ENCODE assay signal across 9 cellular contexts in the genomic region with DNA sequence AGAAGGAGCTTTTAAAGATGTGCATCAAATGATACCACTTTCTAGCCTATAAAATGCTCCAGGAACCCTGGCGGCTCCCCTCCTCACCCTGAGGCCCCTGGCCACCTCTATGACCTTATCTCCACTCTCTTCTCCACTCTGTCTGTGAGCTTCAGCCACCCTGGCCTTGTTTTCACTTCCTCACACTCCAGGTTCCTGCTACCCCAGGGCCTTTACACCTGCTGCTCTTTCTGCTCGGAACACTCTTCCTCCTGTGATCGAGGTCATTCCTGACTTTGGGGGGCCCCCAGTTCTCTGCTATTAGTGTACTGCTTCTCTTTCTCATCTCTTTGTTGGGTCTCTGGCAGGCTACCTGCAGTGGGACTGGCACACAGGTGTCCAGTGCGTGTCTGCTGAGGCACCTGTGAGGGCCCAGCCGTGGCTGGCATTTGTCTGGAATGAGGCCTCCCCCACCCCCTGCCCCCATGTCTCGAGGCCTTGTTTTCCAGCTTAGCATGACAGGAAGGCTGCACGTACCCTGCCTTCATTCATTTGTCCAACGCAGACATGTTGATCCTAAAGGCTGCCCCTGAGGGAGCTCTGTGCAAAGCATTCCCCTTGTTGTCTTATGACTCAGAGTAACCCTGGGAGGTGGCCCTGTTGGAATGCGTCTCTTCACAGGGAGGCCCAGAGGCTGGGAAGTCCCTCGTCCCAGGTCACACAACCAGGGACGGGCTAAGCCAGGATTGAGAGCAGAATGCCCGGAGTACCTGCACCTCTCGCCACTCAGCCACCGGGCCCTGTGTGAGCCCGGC. TPM values are rescaled to one million over a fixed set of nuclear protein-coding genes. Genes with fewer than 3 reads are reported as not detected.
A peak's percentile ranks its signal among the peaks of the same experiment; 100 is the strongest.
DNase-seq lines count a peak whose midpoint lies in the region; ATAC-seq, FAIRE-seq and TF ChIP-seq lines count a peak whose summit lies in the region.
"Had no signal": no experiment of that assay in that cellular context is flagged by ENCODE, and none has a peak within 500 bp of the region (broad histone marks: within the 10 kb centered on the region; RNA-seq: fewer than 3 reads in every experiment).

No MANE protein-coding gene starts in this region.

- peak; percentile 73 to 85 for DNase-seq in A549 (ENCODE audit: low read depth in 1 of 2, low spot score in 1 of 2)
- no peak for DNase-seq in GM12891 (ENCODE audit: insufficient read length, low spot score)
- DNase-seq in activated T-helper 1 cell treated with anti-CD3 and anti-CD28 coated beads, Interleukin-12 subunit alpha, Interleukin-12 subunit beta, Interleukin-2, Interleukin-4 antibody, amounts not matched to agents 30 ng/mL and 10 ng/mL and 1 ng/mL, durations not matched to agents 14 hours and 24 hours and 36 hours (ENCODE audit: low spot score), result no peak
- peak; percentile 15 for DNase-seq in iPS-NIHi11 (ENCODE audit: low spot score)
- no peak for DNase-seq in NCI-H1417 treated with DMSO at 0.1 percent for 48 hours (lab: John Stamatoyannopoulos, UW)
- DNase-seq in NCI-H146 (lab: John Stamatoyannopoulos, UW), result no peak
- DNase-seq: activated gamma-delta T cell treated with Interleukin-2 at 50 U/mL for 16 hours had no signal

- intact Hi-C loops in activated T-helper 1 cell treated with anti-CD3 and anti-CD28 coated beads, Interleukin-12 subunit alpha, Interleukin-12 subunit beta, Interleukin-2, Interleukin-4 antibody, amounts not matched to agents 30 ng/mL and 10 ng/mL and 1 ng/mL, durations not matched to agents 14 hours and 24 hours and 36 hours (cut with micrococcal nuclease), result no loop called here

- FAIRE-seq in A549 (lab: Jason Lieb, UNC) (peak; percentile 82), GM12891 (lab: Jason Lieb, UNC) (no peak)

- H3K4me2 ChIP-seq in A549, result peak overlapping the region; percentile 97

- H3K36me3 Mint-ChIP-seq in activated T-helper 1 cell treated with anti-CD3 and anti-CD28 coated beads, Interleukin-12 subunit alpha, Interleukin-12 subunit beta, Interleukin-2, Interleukin-4 antibody, amounts not matched to agents 30 ng/mL and 10 ng/mL and 1 ng/mL, durations not matched to agents 14 hours and 24 hours and 36 hours (ENCODE audit: low read depth), result peaks cover 21% of the 10 kb centered on the region

- WGBS in A549 (ENCODE audit: missing lambda C conversion rate), result 21% methylated on average over 8 of the region's 15 CpGs

- peaks cover 33% of the 10 kb centered on the region for H3K4me1 ChIP-seq in A549

- ATAC-seq in A549 (peak; percentile 62 to 70), GM18520 (IDR thresholded peaks at IDR 0.05; ENCODE audit: unreplicated experiment) (no peak), GM19395 (IDR thresholded peaks at IDR 0.05; ENCODE audit: unreplicated experiment) (no peak)

- no peak for TF ChIP-seq CTCF in A549 (IDR thresholded peaks at IDR 0.05)

- no peak overlapping the region for H3K27ac Mint-ChIP-seq in activated T-helper 1 cell treated with anti-CD3 and anti-CD28 coated beads, Interleukin-12 subunit alpha, Interleukin-12 subunit beta, Interleukin-2, Interleukin-4 antibody, amounts not matched to agents 30 ng/mL and 10 ng/mL and 1 ng/mL, durations not matched to agents 14 hours and 24 hours and 36 hours

- H3K4me3 ChIP-seq in A549, result peak overlapping the region; percentile 32

- TF ChIP-seq RAD21 in A549 (conservative IDR thresholded peaks at IDR 0.05 in 1 of 2, IDR thresholded peaks at IDR 0.05 in 1 of 2), result no peak

- no peaks in the 10 kb centered on the region for H3K27me3 Mint-ChIP-seq in activated T-helper 1 cell treated with anti-CD3 and anti-CD28 coated beads, Interleukin-12 subunit alpha, Interleukin-12 subunit beta, Interleukin-2, Interleukin-4 antibody, amounts not matched to agents 30 ng/mL and 10 ng/mL and 1 ng/mL, durations not matched to agents 14 hours and 24 hours and 36 hours (ENCODE audit: insufficient read depth)

- H3K9me3 Mint-ChIP-seq in activated T-helper 1 cell treated with anti-CD3 and anti-CD28 coated beads, Interleukin-12 subunit alpha, Interleukin-12 subunit beta, Interleukin-2, Interleukin-4 antibody, amounts not matched to agents 30 ng/mL and 10 ng/mL and 1 ng/mL, durations not matched to agents 14 hours and 24 hours and 36 hours, result no peaks in the 10 kb centered on the region

- TF ChIP-seq POLR2A in A549 (IDR thresholded peaks at IDR 0.05; ENCODE audit: low read length), result no peak
- TF ChIP-seq POLR2A in GM12891 (IDR thresholded peaks at IDR 0.05; ENCODE audit: low read depth, low read length), result no peak

- CTCF ChIA-PET in A549 (lab: Yijun Ruan, JAX), result interaction anchor here (0.8 to 0.9 kb wide), 2 partner anchors 9 to 19 kb away, joined by 3 read pairs; no protein-coding TSS in a partner anchor

- H3K4me1 Mint-ChIP-seq in activated T-helper 1 cell treated with anti-CD3 and anti-CD28 coated beads, Interleukin-12 subunit alpha, Interleukin-12 subunit beta, Interleukin-2, Interleukin-4 antibody, amounts not matched to agents 30 ng/mL and 10 ng/mL and 1 ng/mL, durations not matched to agents 14 hours and 24 hours and 36 hours (ENCODE audit: low read depth), result peaks cover 32% of the 10 kb centered on the region

- peak overlapping the region; percentile 84 to 94 for H3K27ac ChIP-seq in A549

- peak overlapping the region; percentile 69 for H3K4me3 Mint-ChIP-seq in activated T-helper 1 cell treated with anti-CD3 and anti-CD28 coated beads, Interleukin-12 subunit alpha, Interleukin-12 subunit beta, Interleukin-2, Interleukin-4 antibody, amounts not matched to agents 30 ng/mL and 10 ng/mL and 1 ng/mL, durations not matched to agents 14 hours and 24 hours and 36 hours

- POLR2A ChIA-PET in A549 (lab: Yijun Ruan, JAX), result interaction anchor here (0.9 to 1.4 kb wide), 3 partner anchors 22 to 652 kb away, joined by 3 to 4 read pairs (median 4); a partner anchor contains a TSS

- no peak for TF ChIP-seq EP300 in A549 (IDR thresholded peaks at IDR 0.05)

- H3K9me3 ChIP-seq in A549, result no peaks in the 10 kb centered on the region

TF ChIP-seq in A549, 52 proteins besides CTCF, POLR2A, EP300 and RAD21 (continues in another document):
- no peak for TF ChIP-seq HOXB13 (CRISPR knock-in tag; IDR thresholded peaks at IDR 0.05; ENCODE audit: low read depth)

TF ChIP-seq in GM12891, 5 proteins besides CTCF, POLR2A, EP300 and RAD21:
- no peak for TF ChIP-seq POLR2AphosphoS5 (IDR thresholded peaks at IDR 0.05; ENCODE audit: low read depth, low read length)
- TF ChIP-seq SPI1 (IDR thresholded peaks at IDR 0.05; ENCODE audit: low read depth, low read length), result peak; percentile 32
TF ChIP-seq in GM12891: peak in this region for 1.

RNA-seq across cellular contexts. Expression of a gene that starts 2.3 kb away (rescaled TPM):
- polyA plus RNA-seq in A549 (2011; rRNA removed), result 27.5 and 35.5 TPM in 2 replicates
- polyA plus RNA-seq in A549 (2012; cell fraction: cytosol; rRNA removed), result 73.9 and 80.5 TPM in 2 replicates
- polyA plus RNA-seq in A549 (2012; cell fraction: nucleus; rRNA removed), result 33.7 and 39.6 TPM in 2 replicates
- polyA plus RNA-seq in A549 (2017; fragmentation: RNase III; extraction: RNeasy Plus Mini Kit Qiagen cat#74134 plus additional on column Dnase treatment), result 53.5 to 62.1 TPM (median 58.5 TPM) in 3 replicates
- 14.5 TPM in 2 replicates for polyA minus RNA-seq in A549 (2011; rRNA and poly(A)+ RNA removed)
- polyA plus RNA-seq in GM12891 (2012; ENCODE audit: low read depth, missing spikeins), result 75.3 TPM
- 45.3 and 50.2 TPM in 2 replicates for total RNA-seq in activated T-helper 1 cell treated with anti-CD3 and anti-CD28 coated beads, Interleukin-12 subunit alpha, Interleukin-12 subunit beta, Interleukin-2, Interleukin-4 antibody, amounts not matched to agents 30 ng/mL and 10 ng/mL and 1 ng/mL, durations not matched to agents 14 hours and 24 hours and 36 hours

RNA-seq across cellular contexts. Expression of a gene that starts 6.0 kb away (rescaled TPM):
- 28.1 and 30.5 TPM in 2 replicates for polyA plus RNA-seq in A549 (2011; rRNA removed)
- 51.9 and 54.3 TPM in 2 replicates for polyA plus RNA-seq in A549 (2012; cell fraction: cytosol; rRNA removed)
- 43.2 and 81.8 TPM in 2 replicates for polyA plus RNA-seq in A549 (2012; cell fraction: nucleus; rRNA removed)
- 50.6 to 56.1 TPM (median 54.9 TPM) in 3 replicates for polyA plus RNA-seq in A549 (2017; fragmentation: RNase III; extraction: RNeasy Plus Mini Kit Qiagen cat#74134 plus additional on column Dnase treatment)
- polyA minus RNA-seq in A549 (2011; rRNA and poly(A)+ RNA removed), result 6.4 and 7.5 TPM in 2 replicates
- polyA plus RNA-seq in GM12891 (2012; ENCODE audit: low read depth, missing spikeins), result 75.1 TPM
- total RNA-seq in activated T-helper 1 cell treated with anti-CD3 and anti-CD28 coated beads, Interleukin-12 subunit alpha, Interleukin-12 subunit beta, Interleukin-2, Interleukin-4 antibody, amounts not matched to agents 30 ng/mL and 10 ng/mL and 1 ng/mL, durations not matched to agents 14 hours and 24 hours and 36 hours, result 108 and 118 TPM in 2 replicates

RNA-seq across cellular contexts. Expression of a gene that starts 8.4 kb away (rescaled TPM):
- polyA plus RNA-seq in A549 (2011; rRNA removed) (2.3 TPM in 2 replicates), A549 (2017; fragmentation: RNase III; extraction: RNeasy Plus Mini Kit Qiagen cat#74134 plus additional on column Dnase treatment) (3.1 to 4.4 TPM (median 4.2 TPM) in 3 replicates)
- 4.0 and 6.2 TPM in 2 replicates for polyA plus RNA-seq in A549 (2012; cell fraction: cytosol; rRNA removed)
- 3.4 and 5.1 TPM in 2 replicates for polyA plus RNA-seq in A549 (2012; cell fraction: nucleus; rRNA removed)
- 2.0 and 3.0 TPM in 2 replicates for polyA minus RNA-seq in A549 (2011; rRNA and poly(A)+ RNA removed)
- 9.2 TPM for polyA plus RNA-seq in GM12891 (2012; ENCODE audit: low read depth, missing spikeins)
- 8.8 and 9.0 TPM in 2 replicates for total RNA-seq in activated T-helper 1 cell treated with anti-CD3 and anti-CD28 coated beads, Interleukin-12 subunit alpha, Interleukin-12 subunit beta, Interleukin-2, Interleukin-4 antibody, amounts not matched to agents 30 ng/mL and 10 ng/mL and 1 ng/mL, durations not matched to agents 14 hours and 24 hours and 36 hours

RNA-seq across cellular contexts. Expression of a gene that starts 23.0 kb away (rescaled TPM):
- polyA plus RNA-seq in A549 (2011; rRNA removed) (2.2 and 2.4 TPM in 2 replicates), A549 (2017; fragmentation: RNase III; extraction: RNeasy Plus Mini Kit Qiagen cat#74134 plus additional on column Dnase treatment) (3.9 to 5.5 TPM (median 5.1 TPM) in 3 replicates)
- 3.4 and 4.1 TPM in 2 replicates for polyA plus RNA-seq in A549 (2012; cell fraction: cytosol; rRNA removed)
- polyA plus RNA-seq in A549 (2012; cell fraction: nucleus; rRNA removed), result 17.0 and 18.9 TPM in 2 replicates
- 1.9 and 2.9 TPM in 2 replicates for polyA minus RNA-seq in A549 (2011; rRNA and poly(A)+ RNA removed)
- polyA plus RNA-seq in GM12891 (2012; ENCODE audit: low read depth, missing spikeins), result 1.3 TPM
- 6.6 and 7.4 TPM in 2 replicates for total RNA-seq in activated T-helper 1 cell treated with anti-CD3 and anti-CD28 coated beads, Interleukin-12 subunit alpha, Interleukin-12 subunit beta, Interleukin-2, Interleukin-4 antibody, amounts not matched to agents 30 ng/mL and 10 ng/mL and 1 ng/mL, durations not matched to agents 14 hours and 24 hours and 36 hours

RNA-seq across cellular contexts. Expression of a gene that starts 25.7 kb away (rescaled TPM):
- polyA plus RNA-seq in A549 (2011; rRNA removed) (9.5 and 10.6 TPM in 2 replicates), A549 (2017; fragmentation: RNase III; extraction: RNeasy Plus Mini Kit Qiagen cat#74134 plus additional on column Dnase treatment) (17.9 to 21.7 TPM (median 19.3 TPM) in 3 replicates)
- 21.5 and 28.7 TPM in 2 replicates for polyA plus RNA-seq in A549 (2012; cell fraction: cytosol; rRNA removed)
- 73.4 and 90.0 TPM in 2 replicates for polyA plus RNA-seq in A549 (2012; cell fraction: nucleus; rRNA removed)
- 4.8 and 5.5 TPM in 2 replicates for polyA minus RNA-seq in A549 (2011; rRNA and poly(A)+ RNA removed)
- 11.2 TPM for polyA plus RNA-seq in GM12891 (2012; ENCODE audit: low read depth, missing spikeins)
- 64.2 and 72.0 TPM in 2 replicates for total RNA-seq in activated T-helper 1 cell treated with anti-CD3 and anti-CD28 coated beads, Interleukin-12 subunit alpha, Interleukin-12 subunit beta, Interleukin-2, Interleukin-4 antibody, amounts not matched to agents 30 ng/mL and 10 ng/mL and 1 ng/mL, durations not matched to agents 14 hours and 24 hours and 36 hours

Comparison
In these comparisons a context has a peak if more than half of its experiments do, and no peak if none do; other contexts are left out.
1. ATAC-seq: peak in A549 (2 of 2); none in GM18520 (single experiment) and GM19395 (single experiment).
2. DNase-seq: peak in A549 (2 of 2) and iPS-NIHi11 (single experiment); none in GM12891 (single experiment), activated T-helper 1 cell treated with anti-CD3 and anti-CD28 coated beads, Interleukin-12 subunit alpha, Interleukin-12 subunit beta, Interleukin-2, Interleukin-4 antibody, amounts not matched to agents 30 ng/mL and 10 ng/mL and 1 ng/mL, durations not matched to agents 14 hours and 24 hours and 36 hours (single experiment), NCI-H1417 treated with DMSO at 0.1 percent for 48 hours (single experiment) and NCI-H146 (single experiment).